Comparison of ENCODE assay signal across 15 cellular contexts in the genomic region with DNA sequence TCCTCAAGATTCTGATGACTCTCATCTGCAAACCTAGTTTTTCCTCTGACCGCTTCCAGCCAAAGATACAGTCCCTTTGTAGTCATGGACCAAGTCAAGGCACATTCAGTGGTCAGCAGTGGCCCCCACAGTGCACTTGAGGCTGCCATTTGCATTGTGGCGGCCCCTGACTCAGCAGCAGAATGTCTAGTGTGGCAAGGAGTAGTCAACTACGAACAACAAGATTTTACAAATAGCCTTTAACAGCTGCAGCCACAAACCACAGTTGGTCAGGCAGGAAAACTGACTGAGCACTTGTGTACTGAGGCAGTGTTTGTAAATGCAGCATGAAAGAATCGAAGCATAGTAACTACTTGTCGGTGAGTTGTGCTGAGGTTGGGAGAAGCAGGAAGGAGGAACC. TPM values are rescaled to one million over a fixed set of nuclear protein-coding genes. Genes with fewer than 3 reads are reported as not detected.
DNase-seq lines count a peak whose midpoint lies in the region; ATAC-seq and TF ChIP-seq lines count a peak whose summit lies in the region.
"Had no signal": no experiment of that assay in that cellular context is flagged by ENCODE, and none has a peak within 500 bp of the region (broad histone marks: within the 10 kb centered on the region; RNA-seq: fewer than 3 reads in every experiment).

No MANE protein-coding gene starts in this region.

- no peaks in the 10 kb centered on the region for H3K36me3 Mint-ChIP-seq in natural killer cell treated with Interleukin-12 subunit alpha and Interleukin-12 subunit beta and Interleukin-15 and Interleukin-18, amount 100 ng/mL, for 72 hours
- H3K36me3 Mint-ChIP-seq in natural killer cell = no peaks in the 10 kb centered on the region

- no peak overlapping the region for H3K27ac Mint-ChIP-seq in natural killer cell treated with Interleukin-12 subunit alpha and Interleukin-12 subunit beta and Interleukin-15 and Interleukin-18, amount 100 ng/mL, for 72 hours
- H3K27ac Mint-ChIP-seq in natural killer cell = no peak overlapping the region

- H3K4me1 ChIP-seq in SJCRH30 = peaks cover 19% of the 10 kb centered on the region

- TF ChIP-seq CTCF in natural killer cell (IDR thresholded peaks at IDR 0.05) (no peak), omental fat pad (IDR thresholded peaks at IDR 0.05) (no peak)

- H3K36me3 ChIP-seq in SJCRH30 = no peaks in the 10 kb centered on the region
- H3K36me3 ChIP-seq: vagina had no signal

- peaks cover 21 to 36% of the 10 kb centered on the region in 2 donors for H3K27me3 Mint-ChIP-seq in natural killer cell treated with Interleukin-12 subunit alpha and Interleukin-12 subunit beta and Interleukin-15 and Interleukin-18, amount 100 ng/mL, for 72 hours
- H3K27me3 Mint-ChIP-seq in natural killer cell (ENCODE audit: low read depth in 2 of 2) = peaks cover 12 to 30% of the 10 kb centered on the region in 2 donors
- H3K27me3 Mint-ChIP-seq: progenitor cell of endocrine pancreas had no signal

- peaks cover 0 to 6% of the 10 kb centered on the region in 2 donors for H3K4me1 Mint-ChIP-seq in natural killer cell treated with Interleukin-12 subunit alpha and Interleukin-12 subunit beta and Interleukin-15 and Interleukin-18, amount 100 ng/mL, for 72 hours (ENCODE audit: low read depth in 2 of 2)
- peaks cover 0 to 6% of the 10 kb centered on the region in 2 donors for H3K4me1 Mint-ChIP-seq in natural killer cell

- no peaks in the 10 kb centered on the region for H3K27me3 ChIP-seq in SJCRH30
- H3K27me3 ChIP-seq: vagina had no signal

- peak overlapping the region; percentile 5; the same call in 1 of the 2 replicates for H3K4me3 ChIP-seq in SJCRH30
- H3K4me3 ChIP-seq: vagina had no signal

- peak overlapping the region; percentile 21; the same call in 1 of the 2 replicates for H3K27ac ChIP-seq in SJCRH30
- H3K27ac ChIP-seq: vagina had no signal

- DNase-seq in natural killer cell treated with Interleukin-12 subunit alpha and Interleukin-12 subunit beta and Interleukin-15 and Interleukin-18, amount 100 ng/mL, for 72 hours (ENCODE audit: low spot score) = no peak
- DNase-seq in natural killer cell = no peak
- DNase-seq in SJCRH30 = peak; percentile 64 to 72
- DNase-seq in glomerular visceral epithelial cell (ENCODE audit: extremely low spot score) = peak; percentile 82
- DNase-seq in effector CD4-positive, alpha-beta T cell = no peak
- DNase-seq in NK-92 (lab: John Stamatoyannopoulos, UW; ENCODE audit: unreplicated experiment) = no peak
- DNase-seq in anterior cingulate cortex (lab: John Stamatoyannopoulos, UW) = no peak
- DNase-seq in omental fat pad (ENCODE audit: low spot score) = no peak
- DNase-seq: activated CD4-positive, alpha-beta T cell treated with anti-CD3 and anti-CD28 coated beads for 1 hour; cortex of kidney; NCI-H1694 treated with DMSO at 0.1 percent for 48 hours; stimulated activated CD4-positive, alpha-beta T cell treated with anti-CD3 and anti-CD28 coated beads, Interleukin-1b, Interleukin-23, amount 100 ng/mL, for 48 hours had no signal

- H3K9me3 Mint-ChIP-seq in natural killer cell treated with Interleukin-12 subunit alpha and Interleukin-12 subunit beta and Interleukin-15 and Interleukin-18, amount 100 ng/mL, for 72 hours = no peaks in the 10 kb centered on the region
- no peaks in the 10 kb centered on the region for H3K9me3 Mint-ChIP-seq in natural killer cell

- intact Hi-C loops in natural killer cell (cut with micrococcal nuclease) = no loop called here

- no peaks in the 10 kb centered on the region for H3K9me3 ChIP-seq in SJCRH30 (replicated peaks)
- H3K9me3 ChIP-seq: vagina had no signal

- peak; percentile 46 to 55 for ATAC-seq in natural killer cell treated with Interleukin-12 subunit alpha and Interleukin-12 subunit beta and Interleukin-15 and Interleukin-18, amount 100 ng/mL, for 72 hours
- ATAC-seq in natural killer cell (no peak), omental fat pad (ENCODE audit: low FRiP score) (no peak)
- ATAC-seq: SK-N-SH treated with all-trans-retinoic acid at 6 μM for 48 hours had no signal

- no peak overlapping the region for H3K4me3 Mint-ChIP-seq in natural killer cell treated with Interleukin-12 subunit alpha and Interleukin-12 subunit beta and Interleukin-15 and Interleukin-18, amount 100 ng/mL, for 72 hours
- H3K4me3 Mint-ChIP-seq in natural killer cell = no peak overlapping the region

RNA-seq across cellular contexts. Expression of a gene that starts 49.6 kb away (rescaled TPM):
- not detected for total RNA-seq in natural killer cell treated with Interleukin-12 subunit alpha and Interleukin-12 subunit beta and Interleukin-15 and Interleukin-18, amount 100 ng/mL, for 72 hours
- total RNA-seq in natural killer cell (under 1 TPM in 1 of 3 donors, not detected in 2; 0.08 TPM), omental fat pad (1 to 10 TPM in 3 of 4 donors, under 1 TPM in 1; 0.60 to 4.0 (median 1.2) TPM)
- total RNA-seq in SJCRH30 (2014; rRNA removed; shearing (Covaris generic)) = 0.38 and 0.45 TPM in 2 replicates

RNA-seq across cellular contexts. Expression of a gene that starts 49.8 kb away (rescaled TPM):
- total RNA-seq in natural killer cell treated with Interleukin-12 subunit alpha and Interleukin-12 subunit beta and Interleukin-15 and Interleukin-18, amount 100 ng/mL, for 72 hours = 10 to 100 TPM; 46.6 to 54.4 TPM
- total RNA-seq in natural killer cell = 10 to 100 TPM; 54.8 to 71.0 (median 59.9) TPM
- total RNA-seq in SJCRH30 (2014; rRNA removed; shearing (Covaris generic)) = 56.2 and 57.1 TPM in 2 replicates
- total RNA-seq in omental fat pad = 10 to 100 TPM; 10.1 to 18.6 (median 12.3) TPM

Comparison
In these comparisons a context has a peak if more than half of its experiments do, and no peak if none do; other contexts are left out.
1. ATAC-seq: peak in natural killer cell treated with Interleukin-12 subunit alpha and Interleukin-12 subunit beta and Interleukin-15 and Interleukin-18, amount 100 ng/mL, for 72 hours (2 of 2); none in natural killer cell (0 of 3) and omental fat pad (single experiment).
2. DNase-seq: peak in SJCRH30 (2 of 2) and glomerular visceral epithelial cell (single experiment); none in natural killer cell treated with Interleukin-12 subunit alpha and Interleukin-12 subunit beta and Interleukin-15 and Interleukin-18, amount 100 ng/mL, for 72 hours (single experiment), natural killer cell (single experiment), effector CD4-positive, alpha-beta T cell (single experiment), NK-92 (single experiment), anterior cingulate cortex (0 of 58) and omental fat pad (single experiment).